In genomic region chr5:112025729-112026128, GRCh38 we compare ENCODE assay signal across 15 cellular contexts.
DNase-seq lines count a peak whose midpoint lies in the region; ATAC-seq, FAIRE-seq and TF ChIP-seq lines count a peak whose summit lies in the region.
"Had no signal": no experiment of that assay in that cellular context is flagged by ENCODE, and none has a peak within 500 bp of the region (broad histone marks: within the 10 kb centered on the region; RNA-seq: fewer than 3 reads in every experiment).

No MANE protein-coding gene starts in this region.

- no peak for TF ChIP-seq RAD21 in GM12878 (IDR thresholded peaks at IDR 0.05; ENCODE audit: insufficient read depth, low read depth, low read length)

- TF ChIP-seq EP300 in GM12878 (IDR thresholded peaks at IDR 0.05; ENCODE audit: borderline replicate concordance in 1 of 2, control insufficient read depth in 1 of 2, low read depth in 2 of 2, low read length in 2 of 2): 0 out of 4 replicates have a peak, but pooled peaks of 1 of the 2 experiments have one; percentile 8

- H3K18ac ChIP-seq in mesendoderm (ENCODE audit: low read length): no peak overlapping the region

- POLR2A ChIA-PET in GM12878 (lab: Charles Lee): interaction anchor here (0.6 to 1.2 kb wide), 2 partner anchors 12 to 1284 kb away, joined by 3 read pairs; no protein-coding TSS in a partner anchor

- no peak overlapping the region for H2AK5ac ChIP-seq in mesendoderm (ENCODE audit: low read length)

- WGBS in GM12878 (ENCODE audit: insufficient coverage, insufficient replicate concordance, low lambda C conversion rate, missing lambda C conversion rate): 0% methylated on average over 1 of the region's 1 CpG
- WGBS in mesendoderm (ENCODE audit: extremely low coverage, insufficient coverage, low lambda C conversion rate): no CpG with 5 or more reads among the region's 1 CpG

- intact Hi-C loops in GM12878 (cut with micrococcal nuclease; ENCODE audit: unreplicated experiment) (no loop called here), uterus (cut with DNase I; ENCODE audit: low total_unique reads) (no loop called here)

- H3K79me2 ChIP-seq in GM12878 (ENCODE audit: control insufficient read depth, insufficient read depth, low read length) (no peaks in the 10 kb centered on the region), mesendoderm (ENCODE audit: control insufficient read depth, insufficient read depth, low read length) (no peaks in the 10 kb centered on the region)

- H3K9me3 ChIP-seq in GM12878 (replicated peaks; ENCODE audit: control insufficient read depth, insufficient read depth, low read length): no peaks in the 10 kb centered on the region; the same call in 2 of the 3 replicates
- H3K9me3 ChIP-seq in uterus: no peaks in the 10 kb centered on the region
- H3K9me3 ChIP-seq: BE2C had no signal

- no peak overlapping the region for H3K4me2 ChIP-seq in GM12878 (ENCODE audit: control insufficient read depth, insufficient read depth)
- no peak overlapping the region for H3K4me2 ChIP-seq in mesendoderm (ENCODE audit: low read length)

- ATAC-seq in GM19043 (IDR thresholded peaks at IDR 0.05; ENCODE audit: low read depth, unreplicated experiment): peak; percentile 74
- peak; percentile 83 for ATAC-seq in GM21825 (IDR thresholded peaks at IDR 0.05; ENCODE audit: unreplicated experiment)
- ATAC-seq in HG03139 (IDR thresholded peaks at IDR 0.05; ENCODE audit: unreplicated experiment): peak; percentile 59
- ATAC-seq in GM12878: peak; percentile 92
- ATAC-seq: stimulated activated naive CD8-positive, alpha-beta T cell treated with anti-CD3 and anti-CD28 coated beads, Interleukin-15, amount 100 ng/mL, for 72 hours had no signal

- no peak overlapping the region for H2BK5ac ChIP-seq in mesendoderm (ENCODE audit: low read length)

- H3K4me3 Mint-ChIP-seq in immature natural killer cell: no peak overlapping the region
- H3K4me3 Mint-ChIP-seq: stimulated activated naive CD8-positive, alpha-beta T cell treated with anti-CD3 and anti-CD28 coated beads, Interleukin-15, amount 100 ng/mL, for 72 hours had no signal

- H4K8ac ChIP-seq in mesendoderm (ENCODE audit: low read depth, low read length): no peak overlapping the region

- H3K27me3 ChIP-seq in GM12878 (replicated peaks in 1 of 2; ENCODE audit: control insufficient read depth in 2 of 2, insufficient read depth in 2 of 2, low read length in 1 of 2) (no peaks in the 10 kb centered on the region), mesendoderm (ENCODE audit: insufficient read depth, low read length, poor library complexity) (no peaks in the 10 kb centered on the region), uterus (no peaks in the 10 kb centered on the region)
- H3K27me3 ChIP-seq: BE2C had no signal

- H2BK120ac ChIP-seq in mesendoderm (ENCODE audit: low read depth, low read length): no peak overlapping the region

- TF ChIP-seq POLR2A in GM12878 (IDR thresholded peaks at IDR 0.05; ENCODE audit: low read depth, low read length) (no peak), uterus (IDR thresholded peaks at IDR 0.05) (no peak)

- SMC1A ChIA-PET in GM12878 (lab: Charles Lee; ENCODE audit: uncharacterized antibody, unreplicated experiment): interaction anchor here (0.7 to 4.0 kb wide), 10 partner anchors 11 to 771 kb away, joined by 3 to 23 read pairs (median 4); no protein-coding TSS in a partner anchor

- BruUV-seq in GM12878 (replicated peaks; lab: Mats Ljungman, UMichigan): no TSS peak

- RAD21 ChIA-PET in GM12878 (lab: Charles Lee; ENCODE audit: unreplicated experiment): interaction anchor here (0.6 to 1.0 kb wide), 9 partner anchors 27 to 268 kb away, joined by 3 to 5 read pairs (median 3); no protein-coding TSS in a partner anchor

- FAIRE-seq in GM12878 (lab: Jason Lieb, UNC): peak; percentile 65

- H3K4me1 Mint-ChIP-seq in immature natural killer cell: no peaks in the 10 kb centered on the region
- H3K4me1 Mint-ChIP-seq: stimulated activated naive CD8-positive, alpha-beta T cell treated with anti-CD3 and anti-CD28 coated beads, Interleukin-15, amount 100 ng/mL, for 72 hours had no signal

- H3K9ac ChIP-seq in GM12878 (ENCODE audit: control insufficient read depth, insufficient read depth, low read length) (no peak overlapping the region), mesendoderm (ENCODE audit: low read length) (no peak overlapping the region)

- no peak overlapping the region for H3K23ac ChIP-seq in mesendoderm (ENCODE audit: low read length)

- H3K56ac ChIP-seq in mesendoderm (ENCODE audit: low read length): no peak overlapping the region

- no peak overlapping the region for H3K4me3 ChIP-seq in GM12878
- H3K4me3 ChIP-seq in mesendoderm (ENCODE audit: low read length): no peak overlapping the region
- no peak overlapping the region for H3K4me3 ChIP-seq in uterus

- H3K27me3 Mint-ChIP-seq in immature natural killer cell (ENCODE audit: low read depth in 3 of 3): peaks cover 0 to 3% (median 0%) of the 10 kb centered on the region in 3 donors
- H3K27me3 Mint-ChIP-seq: stimulated activated naive CD8-positive, alpha-beta T cell treated with anti-CD3 and anti-CD28 coated beads, Interleukin-15, amount 100 ng/mL, for 72 hours had no signal

- CTCF ChIA-PET in GM12878 (lab: Yijun Ruan, JAX): interaction anchor here (0.9 to 1.4 kb wide), 4 partner anchors 11 to 409 kb away, joined by 3 to 6 read pairs (median 4); no protein-coding TSS in a partner anchor

- no peaks in the 10 kb centered on the region for H3K79me1 ChIP-seq in mesendoderm (ENCODE audit: low read length)

- H4K20me1 ChIP-seq in GM12878 (ENCODE audit: control insufficient read depth, insufficient read depth): no peaks in the 10 kb centered on the region

- in situ Hi-C loops in GM12878 (cut with MboI): no loop called here

- no peak overlapping the region for H4K5ac ChIP-seq in mesendoderm (ENCODE audit: low read length)

- H3K27ac Mint-ChIP-seq in immature natural killer cell: no peak overlapping the region
- H3K27ac Mint-ChIP-seq: stimulated activated naive CD8-positive, alpha-beta T cell treated with anti-CD3 and anti-CD28 coated beads, Interleukin-15, amount 100 ng/mL, for 72 hours had no signal

- no peak for TF ChIP-seq CTCF in GM12878 (IDR thresholded peaks at IDR 0.05 in 2 of 3, conservative IDR thresholded peaks at IDR 0.05 in 1 of 3; ENCODE audit: control insufficient read depth in 2 of 3, extremely low read depth in 1 of 3, insufficient read depth in 1 of 3, low read depth in 3 of 3, low read length in 3 of 3)
- TF ChIP-seq CTCF in uterus (IDR thresholded peaks at IDR 0.05): no peak

- H3K36me3 ChIP-seq in GM12878 (ENCODE audit: control insufficient read depth in 2 of 2, insufficient read depth in 2 of 2, low read length in 1 of 2): no peaks in the 10 kb centered on the region
- H3K36me3 ChIP-seq in mesendoderm (ENCODE audit: control insufficient read depth, insufficient read depth, low read length): no peaks in the 10 kb centered on the region
- no peaks in the 10 kb centered on the region for H3K36me3 ChIP-seq in uterus
- H3K36me3 ChIP-seq: BE2C had no signal

- H3K36me3 Mint-ChIP-seq in immature natural killer cell: no peaks in the 10 kb centered on the region

- H3K9me3 Mint-ChIP-seq in immature natural killer cell: peaks cover 0 to 5% (median 0%) of the 10 kb centered on the region in 6 donors

- H3K4ac ChIP-seq in mesendoderm (ENCODE audit: low read depth, low read length): no peak overlapping the region

- H2BK15ac ChIP-seq in mesendoderm (replicated peaks; ENCODE audit: low read depth): no peak overlapping the region

- no peak overlapping the region; the same call in 1 of the 2 replicates for H2AFZ ChIP-seq in GM12878 (ENCODE audit: control insufficient read depth, low read depth, low read length)

- DNase-seq in GM12878 (ENCODE audit: low read depth, low spot score) (peak; percentile 58), mesendoderm (no peak), uterus (no peak), immature natural killer cell (no peak), activated gamma-delta T cell treated with Interleukin-2 at 50 U/mL for 16 hours (no peak)
- DNase-seq: activated CD4-positive, alpha-beta T cell treated with anti-CD3 and anti-CD28 coated beads, Interleukin-2, amount 50 U/mL, for 1 hour; BE2C; KG1; NCI-H1694; NCI-H526 treated with DMSO at 0.1 percent for 48 hours; Right ventricle myocardium superior; stimulated activated naive CD8-positive, alpha-beta T cell treated with anti-CD3 and anti-CD28 coated beads, Interleukin-15, amount 100 ng/mL, for 72 hours had no signal

- no peaks in the 10 kb centered on the region for H3K4me1 ChIP-seq in GM12878 (ENCODE audit: control insufficient read depth, insufficient read depth, low read length)
- no peaks in the 10 kb centered on the region for H3K4me1 ChIP-seq in mesendoderm (ENCODE audit: control insufficient read depth, low read depth, low read length)
- no peaks in the 10 kb centered on the region for H3K4me1 ChIP-seq in uterus
- H3K4me1 ChIP-seq: BE2C had no signal

- H3K27ac ChIP-seq in GM12878 (ENCODE audit: control insufficient read depth, insufficient read depth) (no peak overlapping the region), mesendoderm (ENCODE audit: low read depth, low read length) (no peak overlapping the region), uterus (no peak overlapping the region)

TF ChIP-seq in GM12878, 131 proteins besides CTCF, POLR2A, EP300 and RAD21 (continues in another document):
- TF ChIP-seq PKNOX1 (IDR thresholded peaks at IDR 0.05) (peak; percentile 71), IKZF2 (IDR thresholded peaks at IDR 0.05) (peak; percentile 61 to 68; a peak in 3 of 4 replicates), CREM (IDR thresholded peaks at IDR 0.05; ENCODE audit: low read depth) (no peak), RAD51 (IDR thresholded peaks at IDR 0.05) (0 out of 2 replicates have a peak, but pooled peaks have one; percentile 10), GATAD2B (conservative IDR thresholded peaks at IDR 0.05; ENCODE audit: low read depth) (no peak), ATF7 (IDR thresholded peaks at IDR 0.05; ENCODE audit: low read depth) (peak; percentile 46; the same call in 1 of the 2 replicates), NFIC (IDR thresholded peaks at IDR 0.05; ENCODE audit: low read depth, low read length) (0 out of 2 replicates have a peak, but pooled peaks have one; percentile 29), TCF12 (IDR thresholded peaks at IDR 0.05; ENCODE audit: low read depth, low read length) (0 out of 2 replicates have a peak, but pooled peaks have one; percentile 36), BHLHE40 (IDR thresholded peaks at IDR 0.05; ENCODE audit: borderline replicate concordance in 1 of 2, low read depth in 2 of 2, low read length in 1 of 2) (peak in 1 of 2 experiments; percentile 60; a peak in 1 of 4 replicates)
